8 cellular contexts compared by ENCODE assay signal in the genomic region with DNA sequence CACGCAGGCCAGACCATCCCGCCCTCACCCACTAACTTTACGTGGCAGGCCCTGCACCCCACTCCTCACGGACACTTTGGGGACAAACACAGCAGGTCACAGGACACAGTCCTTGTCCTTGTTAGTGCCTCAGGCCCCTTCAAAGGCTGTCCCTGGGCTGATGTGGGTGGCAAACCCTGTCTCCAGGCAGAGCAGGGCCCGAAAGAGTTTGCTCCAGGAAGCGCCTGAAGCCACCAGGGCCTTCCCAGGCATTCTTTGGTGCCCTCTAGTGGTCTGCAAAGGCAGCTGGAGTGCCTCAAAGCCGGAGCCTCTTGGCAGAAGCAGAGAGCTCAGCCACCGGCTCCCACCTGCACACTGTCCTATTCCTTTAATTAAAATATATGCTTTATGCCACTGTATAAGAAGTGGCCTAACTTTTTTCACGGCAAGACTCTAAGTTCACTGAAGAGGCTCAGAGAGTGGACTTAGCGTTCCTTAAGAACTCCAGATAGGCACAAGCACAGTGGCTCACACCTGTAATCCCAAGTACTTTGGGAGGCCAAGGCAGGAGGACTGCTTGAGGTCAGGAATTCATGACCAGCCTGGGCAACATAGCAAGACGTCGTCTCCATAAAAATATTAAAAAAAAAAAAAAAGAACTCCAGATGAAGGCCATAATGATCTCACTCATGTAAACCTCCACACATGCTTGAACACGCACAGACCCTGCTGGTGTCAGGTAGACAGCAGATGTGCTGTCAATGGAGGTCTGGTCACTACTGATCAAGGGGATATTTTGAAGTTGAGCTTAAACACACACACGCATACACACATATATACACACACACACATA. TPM values are rescaled to one million over a fixed set of nuclear protein-coding genes. Genes with fewer than 3 reads are reported as not detected.
DNase-seq lines count a peak whose midpoint lies in the region; ATAC-seq and TF ChIP-seq lines count a peak whose summit lies in the region.

No MANE protein-coding gene starts in this region.

- peak; percentile 95 for TF ChIP-seq CTCF in A673 (conservative IDR thresholded peaks at IDR 0.05; ENCODE audit: low read depth, low read length)

- H3K4me3 Mint-ChIP-seq in activated CD4-positive, alpha-beta T cell treated with anti-CD3 and anti-CD28 coated beads for 36 hours, result no peak overlapping the region

- no peaks in the 10 kb centered on the region for H3K9me3 Mint-ChIP-seq in activated CD4-positive, alpha-beta T cell treated with anti-CD3 and anti-CD28 coated beads for 36 hours (ENCODE audit: low read depth)

- ATAC-seq in activated CD4-positive, alpha-beta T cell treated with anti-CD3 and anti-CD28 coated beads for 36 hours, result peak; percentile 94
- ATAC-seq in GM18861 (IDR thresholded peaks at IDR 0.05; ENCODE audit: unreplicated experiment), result no peak

- no peaks in the 10 kb centered on the region for H3K9me3 ChIP-seq in A673 (ENCODE audit: low read depth, low read length, poor library complexity, severe bottlenecking)

- DNase-seq in A673 (ENCODE audit: low spot score), result peak; percentile 89
- DNase-seq in GM19238 (ENCODE audit: insufficient read length, low spot score), result peak; percentile 86
- peak; percentile 48 for DNase-seq in NCI-H2227 treated with DMSO at 0.1 percent for 48 hours (lab: John Stamatoyannopoulos, UW)
- peak; percentile 89 for DNase-seq in activated CD4-positive, alpha-beta T cell treated with anti-CD3 and anti-CD28 coated beads for 36 hours
- peak; percentile 89 for DNase-seq in cerebellum (ENCODE audit: low spot score)
- DNase-seq in left kidney (ENCODE audit: low read depth, low spot score), result peak; percentile 94
- peak; percentile 59 to 78 for DNase-seq in stimulated activated CD4-positive, alpha-beta T cell treated with anti-CD3 and anti-CD28 coated beads, Interleukin-1b, Interleukin-23, amount 100 ng/mL, for 4 hours (ENCODE audit: low read depth in 2 of 2)

- CTCF ChIA-PET in A673 (lab: Charles Lee), result interaction anchor here (0.5 to 1.9 kb wide), 14 partner anchors 12 to 441 kb away, joined by 3 to 15 read pairs (median 4); a partner anchor contains a TSS
- CTCF ChIA-PET in activated CD4-positive, alpha-beta T cell treated with anti-CD3 and anti-CD28 coated beads for 36 hours (lab: Charles Lee), result interaction anchor here (0.6 to 5.1 kb wide), 50 partner anchors 10 to 768 kb away, joined by 3 to 71 read pairs (median 4); a partner anchor contains a TSS

- peaks cover 29% of the 10 kb centered on the region for H3K4me1 Mint-ChIP-seq in activated CD4-positive, alpha-beta T cell treated with anti-CD3 and anti-CD28 coated beads for 36 hours

- H3K4me3 ChIP-seq in A673 (ENCODE audit: low read depth, low read length, poor library complexity, severe bottlenecking), result no peak overlapping the region

- H3K27ac ChIP-seq in A673 (ENCODE audit: low read depth, low read length, poor library complexity, severe bottlenecking), result no peak overlapping the region

- BruUV-seq in A673 (replicated peaks; lab: Mats Ljungman, UMichigan), result no TSS peak

- POLR2A ChIA-PET in A673 (lab: Charles Lee; ENCODE audit: low non-redundant PET), result no interaction called here
- POLR2A ChIA-PET in activated CD4-positive, alpha-beta T cell treated with anti-CD3 and anti-CD28 coated beads for 36 hours (lab: Charles Lee), result interaction anchor here (0.6 to 1.0 kb wide), 3 partner anchors 98 to 169 kb away, joined by 3 to 4 read pairs (median 4); no protein-coding TSS in a partner anchor

- intact Hi-C loops in A673 (cut with micrococcal nuclease; ENCODE audit: unreplicated experiment), result loop anchor here (1.0 kb wide), 1 partner anchor 169 kb away; no protein-coding TSS in a partner anchor
- intact Hi-C loops in activated CD4-positive, alpha-beta T cell treated with anti-CD3 and anti-CD28 coated beads for 36 hours (cut with DNase I, micrococcal nuclease), result loop anchor here (1.0 to 2.0 kb wide), 4 partner anchors 84 to 169 kb away; no protein-coding TSS in a partner anchor

- peak overlapping the region; percentile 72 for H3K27ac Mint-ChIP-seq in activated CD4-positive, alpha-beta T cell treated with anti-CD3 and anti-CD28 coated beads for 36 hours

- H3K27me3 ChIP-seq in A673 (replicated peaks; ENCODE audit: insufficient read depth, low read depth, low read length, poor library complexity), result no peaks in the 10 kb centered on the region

- H3K36me3 ChIP-seq in A673 (ENCODE audit: insufficient read depth, low read length, poor library complexity, severe bottlenecking), result peaks cover 22% of the 10 kb centered on the region

- H3K27me3 Mint-ChIP-seq in activated CD4-positive, alpha-beta T cell treated with anti-CD3 and anti-CD28 coated beads for 36 hours, result no peaks in the 10 kb centered on the region

- peaks cover 19% of the 10 kb centered on the region for H3K4me1 ChIP-seq in A673 (ENCODE audit: insufficient read depth, low read length, poor library complexity, severe bottlenecking)

- peaks cover 25% of the 10 kb centered on the region for H3K36me3 Mint-ChIP-seq in activated CD4-positive, alpha-beta T cell treated with anti-CD3 and anti-CD28 coated beads for 36 hours (ENCODE audit: low read depth)

RNA-seq across cellular contexts. Expression of a gene that starts 11.1 kb away (rescaled TPM):
- total RNA-seq in A673 (2021), result 85.4 and 88.4 TPM in 2 replicates
- 10 to 100 TPM; 95.5 to 99.1 TPM for total RNA-seq in activated CD4-positive, alpha-beta T cell treated with anti-CD3 and anti-CD28 coated beads for 36 hours
- 12.3 TPM for total RNA-seq in cerebellum

RNA-seq across cellular contexts. Expression of a gene that starts 36.5 kb away (rescaled TPM):
- 53.8 and 60.4 TPM in 2 replicates for total RNA-seq in A673 (2021)
- total RNA-seq in activated CD4-positive, alpha-beta T cell treated with anti-CD3 and anti-CD28 coated beads for 36 hours, result 10 to 100 TPM; 15.7 to 16.6 TPM
- total RNA-seq in cerebellum, result 16.1 TPM

RNA-seq across cellular contexts. Expression of a gene that starts 58.6 kb away (rescaled TPM):
- total RNA-seq in A673 (2021) (237 and 249 TPM in 2 replicates), cerebellum (92.9 TPM)
- 100 to 1,000 TPM; 359 to 403 TPM for total RNA-seq in activated CD4-positive, alpha-beta T cell treated with anti-CD3 and anti-CD28 coated beads for 36 hours
